ENCODE assay signal across 2 cellular contexts in genomic region chr1:2041887-2042286, GRCh38.
TF ChIP-seq lines count a peak whose summit lies in the region.

No MANE protein-coding gene starts in this region.

TF ChIP-seq in HepG2, 621 proteins besides CTCF, POLR2A, EP300 and RAD21:
- peak; percentile 55 for TF ChIP-seq HNRNPLL (IDR thresholded peaks at IDR 0.05; ENCODE audit: low read depth, low read length, poor library complexity, severe bottlenecking)
- peak; percentile 85 for TF ChIP-seq MNT (IDR thresholded peaks at IDR 0.05)
- no peak for TF ChIP-seq SP4 (CRISPR knock-in tag; IDR thresholded peaks at IDR 0.05)
TF ChIP-seq in HepG2: peak in this region for 2.

TF ChIP-seq in H1, 55 proteins besides CTCF, POLR2A, EP300 and RAD21:
- TF ChIP-seq CTBP2 (IDR thresholded peaks at IDR 0.05; ENCODE audit: borderline replicate concordance, insufficient read depth, insufficient read length, low read length): no peak
- TF ChIP-seq RXRA (IDR thresholded peaks at IDR 0.05; ENCODE audit: insufficient read depth, low read depth, low read length): no peak
- no peak for TF ChIP-seq CHD7 (IDR thresholded peaks at IDR 0.05; ENCODE audit: insufficient replicate concordance, low read length)
- no peak for TF ChIP-seq BRCA1 (IDR thresholded peaks at IDR 0.05; ENCODE audit: low read depth, low read length)
- no peak for TF ChIP-seq KDM4A (IDR thresholded peaks at IDR 0.05; ENCODE audit: low read depth, low read length, severe bottlenecking)
- TF ChIP-seq RFX5 (IDR thresholded peaks at IDR 0.05; ENCODE audit: borderline replicate concordance, low read depth, low read length): no peak
- no peak for TF ChIP-seq SAP30 (IDR thresholded peaks at IDR 0.05; ENCODE audit: insufficient read depth, insufficient replicate concordance, low read length)
- TF ChIP-seq SP4 (IDR thresholded peaks at IDR 0.05; ENCODE audit: low read length): no peak
- no peak for TF ChIP-seq MAFK (IDR thresholded peaks at IDR 0.05; ENCODE audit: low read depth, low read length)
- TF ChIP-seq PHF8 (conservative IDR thresholded peaks at IDR 0.05; ENCODE audit: low read depth, low read length): no peak
- TF ChIP-seq SP2 (IDR thresholded peaks at IDR 0.05; ENCODE audit: low read length): no peak
- TF ChIP-seq ATF2 (IDR thresholded peaks at IDR 0.05; ENCODE audit: low read length): no peak
- TF ChIP-seq ATF3 (IDR thresholded peaks at IDR 0.05; ENCODE audit: insufficient read depth, low read depth, low read length): no peak
- TF ChIP-seq KDM5A (IDR thresholded peaks at IDR 0.05; ENCODE audit: low read length): no peak
